In the genomic region with DNA sequence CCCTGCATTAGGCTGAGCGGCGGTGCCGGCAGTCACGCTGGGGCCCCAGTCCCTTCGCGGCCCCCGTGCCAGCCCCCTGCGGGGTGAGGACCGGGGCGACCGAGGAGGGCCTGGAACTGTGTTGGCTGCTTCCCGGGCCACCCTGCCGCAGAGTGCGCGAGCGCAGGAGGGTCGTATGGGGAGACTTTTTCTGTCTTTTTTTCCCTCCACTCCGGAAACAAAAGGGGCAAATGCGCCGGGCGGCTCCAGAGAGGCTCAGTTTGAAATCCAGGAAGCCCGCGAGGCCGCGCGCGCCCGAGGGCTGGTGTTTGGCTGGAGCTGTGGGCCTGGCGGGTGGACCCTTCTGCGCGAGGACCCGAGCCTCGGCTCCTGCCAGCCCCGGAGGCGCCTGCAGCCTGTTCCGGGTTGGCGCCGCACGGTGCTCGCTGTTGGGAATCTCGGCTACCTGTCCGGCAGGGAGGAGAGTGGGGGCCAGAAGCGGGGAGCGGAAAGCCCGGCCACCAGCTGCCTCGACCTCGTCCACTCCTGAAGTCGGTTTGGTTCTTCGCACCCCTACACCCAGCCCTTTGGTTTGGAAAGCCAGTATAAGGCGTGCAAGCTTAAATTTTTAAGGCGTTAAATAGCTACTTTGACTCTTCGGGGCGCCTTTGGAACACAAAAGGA, we compare ENCODE assay signal across 8 cellular contexts. TPM values are rescaled to one million over a fixed set of nuclear protein-coding genes. Genes with fewer than 3 reads are reported as not detected.
DNase-seq lines count a peak whose midpoint lies in the region; ATAC-seq, FAIRE-seq and TF ChIP-seq lines count a peak whose summit lies in the region.

No MANE protein-coding gene starts in this region.

- H3K27me3 Mint-ChIP-seq in Calu3 (ENCODE audit: unreplicated experiment): no peaks in the 10 kb centered on the region

- H3K4me1 ChIP-seq in mammary epithelial cell (ENCODE audit: insufficient read depth, low read length) (peaks cover 66% of the 10 kb centered on the region), left lung (peaks cover 23 to 71% of the 10 kb centered on the region in 2 donors), subcutaneous abdominal adipose tissue (ENCODE audit: control insufficient read depth in 5 of 5, insufficient read depth in 5 of 5, low read length in 5 of 5) (peaks cover 7 to 73% (median 58%) of the 10 kb centered on the region in 5 donors)

- H3K79me2 ChIP-seq in mammary epithelial cell (ENCODE audit: insufficient read depth, low read length): peaks cover 60% of the 10 kb centered on the region

- CTCF ChIA-PET in Calu3 (lab: Charles Lee) (interaction anchor here (1.7 kb wide), 1 partner anchor 60 kb away, joined by 4 read pairs; no protein-coding TSS in a partner anchor), mammary epithelial cell (lab: Charles Lee; ENCODE audit: low non-redundant PET) (no interaction called here)

- H3K9ac ChIP-seq in mammary epithelial cell (ENCODE audit: insufficient read depth, low read length): peak overlapping the region; percentile 93
- H3K9ac ChIP-seq in subcutaneous abdominal adipose tissue (ENCODE audit: low read length in 5 of 5): peak overlapping the region in 4 of 5 donors; percentile 46 to 76 (median 54)

- peak overlapping the region; percentile 76 for H3K4me3 ChIP-seq in NB4 (ENCODE audit: low read depth, low read length)
- peak overlapping the region; percentile 82 to 92 (median 91) for H3K4me3 ChIP-seq in mammary epithelial cell (replicated peaks in 1 of 3; ENCODE audit: insufficient read depth in 1 of 3, low read depth in 2 of 3, low read length in 3 of 3)
- peak overlapping the region; percentile 69 to 83 for H3K4me3 ChIP-seq in left lung
- peak overlapping the region; percentile 72 to 86 (median 76) for H3K4me3 ChIP-seq in subcutaneous abdominal adipose tissue (ENCODE audit: low read depth in 1 of 5, low read length in 5 of 5)

- H3K27ac ChIP-seq in mammary epithelial cell (ENCODE audit: insufficient read depth, low read depth, low read length) (peak overlapping the region; percentile 86), left lung (peak overlapping the region; percentile 76 to 93), subcutaneous abdominal adipose tissue (ENCODE audit: low read depth, low read length) (peak overlapping the region; percentile 74)

- no peaks in the 10 kb centered on the region for H3K9me3 Mint-ChIP-seq in Calu3 (ENCODE audit: low read depth, unreplicated experiment)

- DNase-seq in Calu3 (no peak), NB4 (ENCODE audit: low read depth) (no peak), mammary epithelial cell (no peak), left lung (peak; percentile 48 to 90), HTR-8/SVneo (ENCODE audit: insufficient read length, low spot score) (no peak), NCI-H1048 (lab: John Stamatoyannopoulos, UW) (no peak), ureter (ENCODE audit: low spot score) (no peak)

- peak overlapping the region; percentile 65 for H2AFZ ChIP-seq in mammary epithelial cell (ENCODE audit: low read depth, low read length)

- H3K4me1 Mint-ChIP-seq in Calu3 (ENCODE audit: low read depth, unreplicated experiment): peaks cover 63% of the 10 kb centered on the region

- peak overlapping the region; percentile 75 for H3K4me3 Mint-ChIP-seq in Calu3 (ENCODE audit: low read depth, unreplicated experiment)

- no peaks in the 10 kb centered on the region for H4K20me1 ChIP-seq in mammary epithelial cell (ENCODE audit: insufficient read depth, low read length)

- under 1% methylated on average over 17 of the region's 53 CpGs for WGBS in mammary epithelial cell (ENCODE audit: low coverage, missing lambda C conversion rate)

- no peak for FAIRE-seq in HTR-8/SVneo (lab: Jason Lieb, UNC)

- peaks cover 46% of the 10 kb centered on the region for H3K36me3 Mint-ChIP-seq in Calu3 (ENCODE audit: insufficient read depth, unreplicated experiment)

- BruUV-seq in Calu3 (replicated peaks; lab: Mats Ljungman, UMichigan) (no TSS peak), mammary epithelial cell (replicated peaks; lab: Mats Ljungman, UMichigan) (TSS peak; percentile 20)

- TF ChIP-seq CTCF in Calu3 (IDR thresholded peaks at IDR 0.05; ENCODE audit: unreplicated experiment) (no peak), NB4 (IDR thresholded peaks at IDR 0.05; ENCODE audit: low read depth, low read length) (no peak), mammary epithelial cell (conservative IDR thresholded peaks at IDR 0.05 in 1 of 2, IDR thresholded peaks at IDR 0.05 in 1 of 2; ENCODE audit: extremely low read depth in 1 of 2, insufficient read depth in 1 of 2, low read depth in 1 of 2, low read length in 2 of 2) (no peak), left lung (IDR thresholded peaks at IDR 0.05) (no peak)

- TF ChIP-seq POLR2A in NB4 (IDR thresholded peaks at IDR 0.05; ENCODE audit: extremely low read depth, insufficient read length): no peak

- no peak overlapping the region for H3K27ac Mint-ChIP-seq in Calu3 (ENCODE audit: unreplicated experiment)

- H3K36me3 ChIP-seq in mammary epithelial cell (ENCODE audit: insufficient read depth, low read length) (no peaks in the 10 kb centered on the region), left lung (no peaks in the 10 kb centered on the region), subcutaneous abdominal adipose tissue (ENCODE audit: control insufficient read depth in 5 of 5, insufficient read depth in 5 of 5, low read length in 5 of 5) (no peaks in the 10 kb centered on the region)

- peak; percentile 31 for ATAC-seq in left lung

- H3K4me2 ChIP-seq in mammary epithelial cell (ENCODE audit: insufficient read depth, low read depth, low read length): peak overlapping the region; percentile 81

- H3K9me3 ChIP-seq in mammary epithelial cell (replicated peaks; ENCODE audit: insufficient read depth, low read length) (no peaks in the 10 kb centered on the region), left lung (no peaks in the 10 kb centered on the region), subcutaneous abdominal adipose tissue (ENCODE audit: control insufficient read depth in 5 of 5, low read length in 5 of 5) (no peaks in the 10 kb centered on the region)

- intact Hi-C loops in Calu3 (cut with micrococcal nuclease; ENCODE audit: unreplicated experiment): loop anchor here (5.0 kb wide), 1 partner anchor 57 kb away; no protein-coding TSS in a partner anchor
- intact Hi-C loops in mammary epithelial cell (cut with micrococcal nuclease): loop anchor here (5.0 kb wide), 1 partner anchor 33 kb away; no protein-coding TSS in a partner anchor
- intact Hi-C loops in left lung (cut with DNase I): no loop called here

- H3K27me3 ChIP-seq in mammary epithelial cell (ENCODE audit: insufficient read depth, low read length): no peaks in the 10 kb centered on the region
- H3K27me3 ChIP-seq in left lung: peaks cover 0 to 53% of the 10 kb centered on the region in 2 donors
- H3K27me3 ChIP-seq in subcutaneous abdominal adipose tissue (ENCODE audit: control insufficient read depth in 5 of 5, insufficient read depth in 4 of 5, low read length in 5 of 5): no peaks in the 10 kb centered on the region

- in situ Hi-C loops in mammary epithelial cell (cut with MboI; ENCODE audit: low sequenced_read_pairs in 2 of 2): no loop called here

- dilution Hi-C loops in mammary epithelial cell (cut with HindIII; ENCODE audit: low sequenced_read_pairs): no loop called here

RNA-seq across cellular contexts. Expression of a gene that starts 0.7 kb away (rescaled TPM):
- total RNA-seq in Calu3 (2022) (39.0 and 53.6 TPM in 2 replicates), mammary epithelial cell (100 to 1,000 TPM in 1 of 2 donors, 10 to 100 TPM in 1; 47.8 to 137 TPM), left lung (10 to 100 TPM; 31.9 to 34.3 TPM), ureter (111 TPM)
- polyA plus RNA-seq in mammary epithelial cell: 68.7 TPM
- polyA minus RNA-seq in mammary epithelial cell: 80.7 TPM

Comparison
In these comparisons a context has a peak if more than half of its experiments do, and no peak if none do; other contexts are left out.
1. DNase-seq: peak in left lung (2 of 2); none in Calu3 (single experiment), NB4 (single experiment), mammary epithelial cell (single experiment), HTR-8/SVneo (single experiment), NCI-H1048 (single experiment) and ureter (single experiment).
2. intact Hi-C loops: an anchor here in Calu3 (5.0 kb wide) and mammary epithelial cell (5.0 kb wide); none called in left lung.
3. Peak in every context shown above with its lines, with median percentiles within 50 percentile points of each other: H3K4me3 ChIP-seq and H3K27ac ChIP-seq.